27 cellular contexts compared by ENCODE assay signal in genomic region chr14:67949771-67950170, GRCh38.
"Had no signal": no experiment of that assay in that cellular context is flagged by ENCODE, and none has a peak within 500 bp of the region (broad histone marks: within the 10 kb centered on the region; RNA-seq: fewer than 3 reads in every experiment).

No MANE protein-coding gene starts in this region.

- H3K4me1 Mint-ChIP-seq: stimulated activated effector memory CD8-positive, alpha-beta T cell treated with anti-CD3 and anti-CD28 coated beads, Interleukin-12 subunit alpha, Interleukin-12 subunit beta, amount 100 ng/mL, for 72 hours; stimulated activated naive B cell treated with anti-CD40 and anti-IgM and Interleukin-4, amounts not matched to agents 10 μg/mL and 1 μg/mL and 100 μg/mL, for 72 hours had no signal

- H3K9me3 Mint-ChIP-seq: natural killer cell treated with Interleukin-12 subunit alpha and Interleukin-12 subunit beta and Interleukin-15 and Interleukin-18, amount 100 ng/mL, for 72 hours; stimulated activated effector memory CD8-positive, alpha-beta T cell treated with anti-CD3 and anti-CD28 coated beads, Interleukin-12 subunit alpha, Interleukin-12 subunit beta, amount 100 ng/mL, for 72 hours; stimulated activated naive CD8-positive, alpha-beta T cell treated with anti-CD3 and anti-CD28 coated beads, Interleukin-15, Interleukin-2, amounts not matched to agents 100 ng/mL and 50 ng/mL, for 24 hours had no signal

- H3K4me1 ChIP-seq: neural progenitor cell, parathyroid adenoma, psoas muscle had no signal

- DNase-seq: naive thymus-derived CD8-positive, alpha-beta T cell; occipital lobe; ovary; posterior cingulate gyrus; psoas muscle; right cardiac atrium; right lobe of liver; sigmoid colon; small intestine; stimulated activated CD4-positive, alpha-beta T cell treated with anti-CD3 and anti-CD28 coated beads, Interleukin-15, amount 100 ng/mL, for 24 hours; stimulated activated CD4-positive, alpha-beta T cell treated with anti-CD3 and anti-CD28 coated beads, Interleukin-2, amount 100 ng/mL, for 24 hours; stimulated activated CD4-positive, alpha-beta T cell treated with anti-CD3 and anti-CD28 coated beads, Interleukin-2, amount 100 ng/mL, for 48 hours; stimulated activated CD4-positive, alpha-beta T cell treated with anti-CD3 and anti-CD28 coated beads, Interleukin-4, amount 100 ng/mL, for 24 hours; stimulated activated naive B cell treated with anti-CD40 and anti-IgM and Interleukin-4, amounts not matched to agents 10 μg/mL and 1 μg/mL and 100 μg/mL, for 72 hours; stimulated activated naive CD4-positive, alpha-beta T cell treated with Interleukin-2 at 50 U/mL for 16 hours; stomach; thyroid gland; upper lobe of right lung; uterus had no signal

- H3K27me3 ChIP-seq: neural progenitor cell, ovary, right lobe of liver, sigmoid colon, stomach, thyroid gland, tibial nerve, upper lobe of right lung, uterus had no signal

- H3K9me3 ChIP-seq: ovary, psoas muscle, right lobe of liver, sigmoid colon, thoracic aorta, thyroid gland, tibial nerve had no signal

- H3K36me3 Mint-ChIP-seq: natural killer cell treated with Interleukin-12 subunit alpha and Interleukin-12 subunit beta and Interleukin-15 and Interleukin-18, amount 100 ng/mL, for 72 hours; stimulated activated effector memory CD8-positive, alpha-beta T cell treated with anti-CD3 and anti-CD28 coated beads, Interleukin-12 subunit alpha, Interleukin-12 subunit beta, amount 100 ng/mL, for 72 hours had no signal

- H3K4me3 ChIP-seq: neural progenitor cell, ovary, psoas muscle, right lobe of liver, sigmoid colon, stomach, thoracic aorta, thyroid gland, tibial nerve, upper lobe of right lung, uterus had no signal

- H3K27ac ChIP-seq: neural progenitor cell, parathyroid adenoma, psoas muscle, right lobe of liver, sigmoid colon, thoracic aorta, thyroid gland, tibial nerve, upper lobe of right lung had no signal

- H3K36me3 ChIP-seq: neural progenitor cell, ovary, right lobe of liver, sigmoid colon, stomach, thoracic aorta, thyroid gland, tibial nerve, upper lobe of right lung, uterus had no signal

- ATAC-seq: naive thymus-derived CD8-positive, alpha-beta T cell; natural killer cell treated with Interleukin-12 subunit alpha and Interleukin-12 subunit beta and Interleukin-15 and Interleukin-18, amount 100 ng/mL, for 72 hours; psoas muscle; right cardiac atrium; right lobe of liver; stimulated activated effector memory CD8-positive, alpha-beta T cell treated with anti-CD3 and anti-CD28 coated beads, Interleukin-12 subunit alpha, Interleukin-12 subunit beta, amount 100 ng/mL, for 72 hours; stimulated activated naive B cell treated with anti-CD40 and anti-IgM and Interleukin-4, amounts not matched to agents 10 μg/mL and 1 μg/mL and 100 μg/mL, for 72 hours; upper lobe of right lung had no signal

- H3K4me3 Mint-ChIP-seq: naive thymus-derived CD8-positive, alpha-beta T cell; natural killer cell treated with Interleukin-12 subunit alpha and Interleukin-12 subunit beta and Interleukin-15 and Interleukin-18, amount 100 ng/mL, for 72 hours; neural progenitor cell; stimulated activated effector memory CD8-positive, alpha-beta T cell treated with anti-CD3 and anti-CD28 coated beads, Interleukin-12 subunit alpha, Interleukin-12 subunit beta, amount 100 ng/mL, for 72 hours; stimulated activated naive B cell treated with anti-CD40 and anti-IgM and Interleukin-4, amounts not matched to agents 10 μg/mL and 1 μg/mL and 100 μg/mL, for 72 hours; stimulated activated naive CD8-positive, alpha-beta T cell treated with anti-CD3 and anti-CD28 coated beads, Interleukin-15, Interleukin-2, amounts not matched to agents 100 ng/mL and 50 ng/mL, for 24 hours had no signal

- H3K27me3 Mint-ChIP-seq: naive thymus-derived CD8-positive, alpha-beta T cell; natural killer cell treated with Interleukin-12 subunit alpha and Interleukin-12 subunit beta and Interleukin-15 and Interleukin-18, amount 100 ng/mL, for 72 hours; progenitor cell of endocrine pancreas; stimulated activated naive B cell treated with anti-CD40 and anti-IgM and Interleukin-4, amounts not matched to agents 10 μg/mL and 1 μg/mL and 100 μg/mL, for 72 hours; stimulated activated naive CD8-positive, alpha-beta T cell treated with anti-CD3 and anti-CD28 coated beads, Interleukin-15, Interleukin-2, amounts not matched to agents 100 ng/mL and 50 ng/mL, for 24 hours had no signal

- H3K27ac Mint-ChIP-seq: naive thymus-derived CD8-positive, alpha-beta T cell; natural killer cell treated with Interleukin-12 subunit alpha and Interleukin-12 subunit beta and Interleukin-15 and Interleukin-18, amount 100 ng/mL, for 72 hours; neural progenitor cell; stimulated activated effector memory CD8-positive, alpha-beta T cell treated with anti-CD3 and anti-CD28 coated beads, Interleukin-12 subunit alpha, Interleukin-12 subunit beta, amount 100 ng/mL, for 72 hours; stimulated activated naive B cell treated with anti-CD40 and anti-IgM and Interleukin-4, amounts not matched to agents 10 μg/mL and 1 μg/mL and 100 μg/mL, for 72 hours; stimulated activated naive CD8-positive, alpha-beta T cell treated with anti-CD3 and anti-CD28 coated beads, Interleukin-15, Interleukin-2, amounts not matched to agents 100 ng/mL and 50 ng/mL, for 24 hours had no signal
